8 cellular contexts compared by ENCODE assay signal in genomic region chr6:28802417-28803336, GRCh38.
A peak's percentile ranks its signal among the peaks of the same experiment; 100 is the strongest.
DNase-seq lines count a peak whose midpoint lies in the region; ATAC-seq and TF ChIP-seq lines count a peak whose summit lies in the region.

No MANE protein-coding gene starts in this region.

- H3K36me3 Mint-ChIP-seq in natural killer cell treated with Interleukin-12 subunit alpha and Interleukin-12 subunit beta and Interleukin-15 and Interleukin-18, amount 100 ng/mL, for 72 hours = peaks cover 9% of the 10 kb centered on the region
- H3K36me3 Mint-ChIP-seq in natural killer cell = peaks cover 18% of the 10 kb centered on the region

- H3K27me3 Mint-ChIP-seq in natural killer cell treated with Interleukin-12 subunit alpha and Interleukin-12 subunit beta and Interleukin-15 and Interleukin-18, amount 100 ng/mL, for 72 hours = peaks cover 43 to 72% of the 10 kb centered on the region in 2 donors
- H3K27me3 Mint-ChIP-seq in natural killer cell (ENCODE audit: low read depth in 2 of 2) = peaks cover 59 to 73% of the 10 kb centered on the region in 2 donors

- H3K27ac Mint-ChIP-seq in natural killer cell treated with Interleukin-12 subunit alpha and Interleukin-12 subunit beta and Interleukin-15 and Interleukin-18, amount 100 ng/mL, for 72 hours = no peak overlapping the region
- H3K27ac Mint-ChIP-seq in natural killer cell = no peak overlapping the region

- ATAC-seq in natural killer cell treated with Interleukin-12 subunit alpha and Interleukin-12 subunit beta and Interleukin-15 and Interleukin-18, amount 100 ng/mL, for 72 hours = peak; percentile 36 to 89
- no peak for ATAC-seq in natural killer cell
- ATAC-seq in left cardiac atrium = no peak

- peaks cover 0 to 5% of the 10 kb centered on the region in 2 donors for H3K4me1 Mint-ChIP-seq in natural killer cell treated with Interleukin-12 subunit alpha and Interleukin-12 subunit beta and Interleukin-15 and Interleukin-18, amount 100 ng/mL, for 72 hours (ENCODE audit: low read depth in 2 of 2)
- no peaks in the 10 kb centered on the region for H3K4me1 Mint-ChIP-seq in natural killer cell

- H3K4me3 ChIP-seq in cardiac fibroblast (replicated peaks in 1 of 2; ENCODE audit: low read depth in 2 of 2, low read length in 2 of 2) = no peak overlapping the region

- TF ChIP-seq CTCF in natural killer cell (IDR thresholded peaks at IDR 0.05) (no peak), cardiac fibroblast (IDR thresholded peaks at IDR 0.05; ENCODE audit: low read depth, low read length) (no peak)

- intact Hi-C loops in natural killer cell (cut with micrococcal nuclease) = no loop called here
- intact Hi-C loops in left cardiac atrium (cut with DNase I) = no loop called here

- no peak overlapping the region for H3K4me3 Mint-ChIP-seq in natural killer cell treated with Interleukin-12 subunit alpha and Interleukin-12 subunit beta and Interleukin-15 and Interleukin-18, amount 100 ng/mL, for 72 hours
- H3K4me3 Mint-ChIP-seq in natural killer cell = no peak overlapping the region

- DNase-seq in natural killer cell treated with Interleukin-12 subunit alpha and Interleukin-12 subunit beta and Interleukin-15 and Interleukin-18, amount 100 ng/mL, for 72 hours (ENCODE audit: low spot score) = no peak
- DNase-seq in natural killer cell (no peak), NCI-H2227 (lab: John Stamatoyannopoulos, UW; ENCODE audit: unreplicated experiment) (peak; percentile 49), cardiac fibroblast (ENCODE audit: low read depth in 2 of 2) (peak; percentile 29 to 86), T-helper 1 cell (no peak), left cardiac atrium (no peak), mucosa of gallbladder (ENCODE audit: low spot score) (no peak), NCI-H345 treated with DMSO at 0.1 percent for 48 hours (lab: John Stamatoyannopoulos, UW; ENCODE audit: unreplicated experiment) (no peak)

- H3K9me3 Mint-ChIP-seq in natural killer cell treated with Interleukin-12 subunit alpha and Interleukin-12 subunit beta and Interleukin-15 and Interleukin-18, amount 100 ng/mL, for 72 hours = no peaks in the 10 kb centered on the region
- peaks cover 0 to 2% of the 10 kb centered on the region in 2 donors for H3K9me3 Mint-ChIP-seq in natural killer cell

Comparison
In these comparisons a context has a peak if more than half of its experiments do, and no peak if none do; other contexts are left out.
1. ATAC-seq: peak in natural killer cell treated with Interleukin-12 subunit alpha and Interleukin-12 subunit beta and Interleukin-15 and Interleukin-18, amount 100 ng/mL, for 72 hours (2 of 2); none in natural killer cell (0 of 3) and left cardiac atrium (0 of 2).
2. DNase-seq: peak in NCI-H2227 (single experiment) and cardiac fibroblast (2 of 2); none in natural killer cell treated with Interleukin-12 subunit alpha and Interleukin-12 subunit beta and Interleukin-15 and Interleukin-18, amount 100 ng/mL, for 72 hours (single experiment), natural killer cell (single experiment), T-helper 1 cell (0 of 5), left cardiac atrium (single experiment), mucosa of gallbladder (single experiment) and NCI-H345 treated with DMSO at 0.1 percent for 48 hours (single experiment).